In genomic region chr11:3290556-3290955, GRCh38 we compare ENCODE assay signal across 4 cellular contexts. TPM values are rescaled to one million over a fixed set of nuclear protein-coding genes. Genes with fewer than 3 reads are reported as not detected.
"Had no signal": no experiment of that assay in that cellular context is flagged by ENCODE, and none has a peak within 500 bp of the region (broad histone marks: within the 10 kb centered on the region; RNA-seq: fewer than 3 reads in every experiment).

No MANE protein-coding gene starts in this region.

RNA-seq across cellular contexts. Expression of gene MRGPRE, which starts 58.3 kb away (rescaled TPM):
- total RNA-seq: GM23338, H1, H9, IMR-90 had no signal
- polyA plus RNA-seq: GM23338, H1, IMR-90 had no signal
